Comparison of ENCODE assay signal across 8 cellular contexts in genomic region chr2:102442967-102443828, GRCh38. TPM values are rescaled to one million over a fixed set of nuclear protein-coding genes. Genes with fewer than 3 reads are reported as not detected.
A peak's percentile ranks its signal among the peaks of the same experiment; 100 is the strongest.
DNase-seq lines count a peak whose midpoint lies in the region; ATAC-seq and TF ChIP-seq lines count a peak whose summit lies in the region.

No MANE protein-coding gene starts in this region.

- DNase-seq in G401 (ENCODE audit: low spot score) (peak; percentile 3), H4 (ENCODE audit: low spot score) (peak; percentile 22), left ventricle myocardium superior (no peak), NCI-H524 treated with DMSO at 0.1 percent for 48 hours (lab: John Stamatoyannopoulos, UW) (no peak), middle frontal gyrus (ENCODE audit: extremely low spot score, low spot score) (no peak)
- peak; percentile 61 for DNase-seq in activated naive CD4-positive, alpha-beta T cell treated with anti-CD3 and anti-CD28 coated beads, Interleukin-2, amount 10 ng/mL, durations not matched to agents 7 days and 5 days
- peak; percentile 31 to 52 for DNase-seq in stimulated activated CD4-positive, alpha-beta T cell treated with anti-CD3 and anti-CD28 coated beads, Interleukin-2, amount 100 ng/mL, for 24 hours

- no peak overlapping the region for H3K9ac ChIP-seq in OCI-LY3 (ENCODE audit: low read length)

- H3K4me3 ChIP-seq in OCI-LY3 (ENCODE audit: low read length): peak overlapping the region; percentile 58

- H3K27ac ChIP-seq in OCI-LY3 (ENCODE audit: low read length): no peak overlapping the region

- H3K36me3 ChIP-seq in OCI-LY3 (replicated peaks; ENCODE audit: low read depth, low read length): no peaks in the 10 kb centered on the region

- in situ Hi-C loops in G401 (cut with HindIII; ENCODE audit: low sequenced_read_pairs): no loop called here

- H3K4me1 ChIP-seq in OCI-LY3 (ENCODE audit: low read length): peaks cover 13% of the 10 kb centered on the region

- CTCF ChIA-PET in activated naive CD4-positive, alpha-beta T cell treated with anti-CD3 and anti-CD28 coated beads, Interleukin-2, amount 10 ng/mL, durations not matched to agents 7 days and 5 days (lab: Charles Lee): interaction anchor here (0.6 to 4.0 kb wide), 30 partner anchors 9 to 559 kb away, joined by 3 to 63 read pairs (median 8); partner anchors contain the start of genes IL18R1 and IL18RAP

- H3K4me3 Mint-ChIP-seq in activated naive CD4-positive, alpha-beta T cell treated with anti-CD3 and anti-CD28 coated beads, Interleukin-2, amount 10 ng/mL, durations not matched to agents 7 days and 5 days: peak overlapping the region; percentile 17

- peaks cover 13% of the 10 kb centered on the region for H3K4me1 Mint-ChIP-seq in activated naive CD4-positive, alpha-beta T cell treated with anti-CD3 and anti-CD28 coated beads, Interleukin-2, amount 10 ng/mL, durations not matched to agents 7 days and 5 days

- no peaks in the 10 kb centered on the region for H3K9me3 ChIP-seq in OCI-LY3 (ENCODE audit: insufficient read depth, low read length)

- H3K27me3 Mint-ChIP-seq in activated naive CD4-positive, alpha-beta T cell treated with anti-CD3 and anti-CD28 coated beads, Interleukin-2, amount 10 ng/mL, durations not matched to agents 7 days and 5 days: no peaks in the 10 kb centered on the region

- TF ChIP-seq CTCF in OCI-LY3 (IDR thresholded peaks at IDR 0.05; ENCODE audit: low read depth, low read length): peak; percentile 89

- H3K27me3 ChIP-seq in OCI-LY3 (ENCODE audit: low read depth, low read length): no peaks in the 10 kb centered on the region

- intact Hi-C loops in left ventricle myocardium superior (cut with micrococcal nuclease): loop anchor here (10.0 kb wide), 1 partner anchor 438 kb away; no protein-coding TSS in a partner anchor

- H3K79me2 ChIP-seq in OCI-LY3 (ENCODE audit: low read length): no peaks in the 10 kb centered on the region

- H4K20me1 ChIP-seq in OCI-LY3 (ENCODE audit: insufficient read depth, low read length): no peaks in the 10 kb centered on the region

- H3K9me3 Mint-ChIP-seq in activated naive CD4-positive, alpha-beta T cell treated with anti-CD3 and anti-CD28 coated beads, Interleukin-2, amount 10 ng/mL, durations not matched to agents 7 days and 5 days: no peaks in the 10 kb centered on the region

- no peak overlapping the region for H3K27ac Mint-ChIP-seq in activated naive CD4-positive, alpha-beta T cell treated with anti-CD3 and anti-CD28 coated beads, Interleukin-2, amount 10 ng/mL, durations not matched to agents 7 days and 5 days

- peak; percentile 26 for ATAC-seq in left ventricle myocardium superior

- peaks cover 4% of the 10 kb centered on the region for H3K36me3 Mint-ChIP-seq in activated naive CD4-positive, alpha-beta T cell treated with anti-CD3 and anti-CD28 coated beads, Interleukin-2, amount 10 ng/mL, durations not matched to agents 7 days and 5 days

- H3K4me2 ChIP-seq in OCI-LY3 (ENCODE audit: low read length): peak overlapping the region; percentile 66

- peak overlapping the region; percentile 66 for H2AFZ ChIP-seq in OCI-LY3 (ENCODE audit: low read depth, low read length)

RNA-seq across cellular contexts. Expression of gene IL18RAP, which starts 20.2 kb away (rescaled TPM):
- total RNA-seq in G401 (2014; rRNA removed; shearing (Covaris generic)): not detected in 2 replicates
- 0.06 TPM in 1 of 2 replicates, not detected in the other for total RNA-seq in H4 (2014; rRNA removed; shearing (Covaris generic))
- total RNA-seq in left ventricle myocardium superior: 0.99 TPM

RNA-seq across cellular contexts. Expression of gene SLC9A4, which starts 29.8 kb away (rescaled TPM):
- not detected in 2 replicates for total RNA-seq in G401 (2014; rRNA removed; shearing (Covaris generic))
- not detected in 2 replicates for total RNA-seq in H4 (2014; rRNA removed; shearing (Covaris generic))
- total RNA-seq in left ventricle myocardium superior: not detected

Comparison
In these comparisons a context has a peak if more than half of its experiments do, and no peak if none do; other contexts are left out.
1. DNase-seq: peak in G401 (single experiment), H4 (single experiment), activated naive CD4-positive, alpha-beta T cell treated with anti-CD3 and anti-CD28 coated beads, Interleukin-2, amount 10 ng/mL, durations not matched to agents 7 days and 5 days (single experiment) and stimulated activated CD4-positive, alpha-beta T cell treated with anti-CD3 and anti-CD28 coated beads, Interleukin-2, amount 100 ng/mL, for 24 hours (2 of 2); none in left ventricle myocardium superior (single experiment), NCI-H524 treated with DMSO at 0.1 percent for 48 hours (single experiment) and middle frontal gyrus (single experiment).